ENCODE assay signal across 17 cellular contexts in the genomic region with DNA sequence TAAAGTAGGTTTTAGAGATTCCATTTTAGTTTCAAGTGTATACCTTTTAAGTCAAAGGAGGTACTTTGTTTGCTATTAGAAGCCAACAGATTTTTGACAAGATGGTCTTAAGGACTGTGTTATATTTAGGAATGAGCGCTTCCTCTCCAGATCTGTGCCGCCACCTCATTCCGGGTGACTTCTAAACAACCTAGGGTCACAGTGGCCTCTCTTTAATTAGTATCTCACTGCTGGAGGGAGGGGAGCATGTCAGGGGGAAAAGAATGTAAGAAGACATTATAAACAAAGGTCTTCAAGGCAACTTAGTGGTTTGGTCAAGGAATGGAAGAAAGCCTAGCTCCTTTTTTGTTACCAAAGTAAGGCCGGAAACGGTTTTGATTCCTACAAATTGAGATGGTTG.
A peak's percentile ranks its signal among the peaks of the same experiment; 100 is the strongest.
DNase-seq lines count a peak whose midpoint lies in the region; ATAC-seq and TF ChIP-seq lines count a peak whose summit lies in the region.
"Had no signal": no experiment of that assay in that cellular context is flagged by ENCODE, and none has a peak within 500 bp of the region (broad histone marks: within the 10 kb centered on the region; RNA-seq: fewer than 3 reads in every experiment).

No MANE protein-coding gene starts in this region.

- H4K20me1 ChIP-seq in GM23248 (ENCODE audit: insufficient read depth): no peaks in the 10 kb centered on the region

- 92 to 97% methylated on average over 5 of the region's 5 CpGs for WGBS in GM23248 (ENCODE audit: low coverage in 1 of 2, low lambda C conversion rate in 2 of 2, missing lambda C conversion rate in 2 of 2), 2 experiments

- H3K4me2 ChIP-seq in GM23248 (ENCODE audit: unreplicated experiment): no peak overlapping the region

- peaks cover 91% of the 10 kb centered on the region for H3K79me2 ChIP-seq in GM23248 (ENCODE audit: insufficient read depth)

- peaks cover 59% of the 10 kb centered on the region for H3K4me1 Mint-ChIP-seq in osteocyte (ENCODE audit: unreplicated experiment)

- in situ Hi-C loops in GM23248 (cut with MboI): no loop called here

- peaks cover 71% of the 10 kb centered on the region for H3F3A ChIP-seq in GM23248 (ENCODE audit: insufficient read depth)

- H3K9me2 ChIP-seq in GM23248 (ENCODE audit: insufficient read depth): no peaks in the 10 kb centered on the region

- TF ChIP-seq CTCF in osteocyte (IDR thresholded peaks at IDR 0.05): no peak
- TF ChIP-seq CTCF in foreskin keratinocyte (conservative IDR thresholded peaks at IDR 0.05): no peak

- peaks cover 6% of the 10 kb centered on the region for H3K9me3 Mint-ChIP-seq in osteocyte (ENCODE audit: unreplicated experiment)

- no peak overlapping the region for H2AFZ ChIP-seq in GM23248

- ATAC-seq in left ventricle myocardium superior: peak; percentile 45
- no peak for ATAC-seq in GM19455 (IDR thresholded peaks at IDR 0.05; ENCODE audit: unreplicated experiment)
- ATAC-seq in foreskin keratinocyte: no peak

- peaks cover 15% of the 10 kb centered on the region; the same call in 1 of the 2 replicates for H3K36me3 ChIP-seq in GM23248 (ENCODE audit: low read depth)

- H3K4me1 ChIP-seq in GM23248 (ENCODE audit: insufficient read depth): peaks cover 62% of the 10 kb centered on the region
- H3K4me1 ChIP-seq in foreskin keratinocyte: peaks cover 14% of the 10 kb centered on the region
- H3K4me1 ChIP-seq: Caco-2 had no signal

- no peaks in the 10 kb centered on the region for H3K27me3 ChIP-seq in GM23248 (replicated peaks; ENCODE audit: insufficient read depth)
- H3K27me3 ChIP-seq in foreskin keratinocyte: no peaks in the 10 kb centered on the region
- H3K27me3 ChIP-seq: dorsolateral prefrontal cortex had no signal

- no peaks in the 10 kb centered on the region for H3K27me3 Mint-ChIP-seq in osteocyte (ENCODE audit: unreplicated experiment)

- intact Hi-C loops in left ventricle myocardium superior (cut with micrococcal nuclease): no loop called here

- no peak overlapping the region for H3K9ac ChIP-seq in GM23248
- H3K9ac ChIP-seq: KMS-11 had no signal

- H3K4me3 Mint-ChIP-seq in osteocyte (ENCODE audit: unreplicated experiment): no peak overlapping the region

- H3K27ac Mint-ChIP-seq in osteocyte (ENCODE audit: unreplicated experiment): peak overlapping the region; percentile 78
- H3K27ac Mint-ChIP-seq: activated T-helper 2 cell treated with anti-CD3 and anti-CD28 coated beads, Interferon-gamma antibody, Interleukin-2, Interleukin-4, amounts not matched to agents 10 μg/mL and 5 μg/mL and 100 μg/mL, durations not matched to agents 14 hours and 24 hours and 36 hours had no signal

- H3K36me3 Mint-ChIP-seq in osteocyte (ENCODE audit: unreplicated experiment): peaks cover 24% of the 10 kb centered on the region

- H3K4me3 ChIP-seq in GM23248: no peak overlapping the region
- H3K4me3 ChIP-seq: dorsolateral prefrontal cortex had no signal

- H3K9me3 ChIP-seq in GM23248 (ENCODE audit: low read depth): no peaks in the 10 kb centered on the region
- H3K9me3 ChIP-seq: Caco-2 had no signal

- no peak for DNase-seq in GM23248
- DNase-seq in RPMI7951 (ENCODE audit: low read depth): peak; percentile 49
- no peak for DNase-seq in left ventricle myocardium superior
- no peak for DNase-seq in osteocyte (ENCODE audit: extremely low spot score, unreplicated experiment)
- no peak for DNase-seq in anterior cingulate cortex (lab: John Stamatoyannopoulos, UW)
- DNase-seq in ecto neural progenitor cell (ENCODE audit: low spot score): no peak
- no peak for DNase-seq in foreskin keratinocyte
- DNase-seq: activated CD4-positive, alpha-beta T cell treated with anti-CD3 and anti-CD28 coated beads for 48 hours; Caco-2; dorsolateral prefrontal cortex; GOT3; NCI-H1436; stimulated activated naive CD4-positive, alpha-beta T cell treated with Interleukin-2 at 50 U/mL for 16 hours; T-helper 1 cell had no signal

- H3K27ac ChIP-seq in GM23248: peak overlapping the region; percentile 88
- no peak overlapping the region for H3K27ac ChIP-seq in foreskin keratinocyte
- H3K27ac ChIP-seq: dorsolateral prefrontal cortex, KMS-11 had no signal
